1 cellular context compared by ENCODE assay signal in the genomic region with DNA sequence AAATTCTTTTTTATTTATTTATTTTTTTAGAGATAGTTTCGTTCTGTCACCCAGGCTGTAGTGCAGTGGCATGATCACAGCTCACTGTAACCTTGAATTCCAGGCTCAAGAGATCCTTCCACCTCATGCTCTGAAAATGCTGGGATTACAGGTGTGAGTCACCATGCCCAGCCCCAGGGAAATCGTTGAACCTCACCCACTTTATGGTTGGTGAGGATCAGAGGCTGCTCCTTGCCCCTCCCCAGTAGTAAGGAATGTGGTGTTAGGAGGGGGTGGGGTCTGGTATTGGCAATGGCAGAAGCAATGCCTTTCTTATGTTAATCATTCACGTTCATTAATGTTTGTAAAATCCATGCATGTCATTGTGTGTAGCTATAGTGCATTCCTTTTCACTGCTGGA.
TF ChIP-seq lines count a peak whose summit lies in the region.

No MANE protein-coding gene starts in this region.

TF ChIP-seq in HepG2, 621 proteins besides CTCF, POLR2A, EP300 and RAD21 (continued from another document and continues in another):
- TF ChIP-seq, protein P1, sequence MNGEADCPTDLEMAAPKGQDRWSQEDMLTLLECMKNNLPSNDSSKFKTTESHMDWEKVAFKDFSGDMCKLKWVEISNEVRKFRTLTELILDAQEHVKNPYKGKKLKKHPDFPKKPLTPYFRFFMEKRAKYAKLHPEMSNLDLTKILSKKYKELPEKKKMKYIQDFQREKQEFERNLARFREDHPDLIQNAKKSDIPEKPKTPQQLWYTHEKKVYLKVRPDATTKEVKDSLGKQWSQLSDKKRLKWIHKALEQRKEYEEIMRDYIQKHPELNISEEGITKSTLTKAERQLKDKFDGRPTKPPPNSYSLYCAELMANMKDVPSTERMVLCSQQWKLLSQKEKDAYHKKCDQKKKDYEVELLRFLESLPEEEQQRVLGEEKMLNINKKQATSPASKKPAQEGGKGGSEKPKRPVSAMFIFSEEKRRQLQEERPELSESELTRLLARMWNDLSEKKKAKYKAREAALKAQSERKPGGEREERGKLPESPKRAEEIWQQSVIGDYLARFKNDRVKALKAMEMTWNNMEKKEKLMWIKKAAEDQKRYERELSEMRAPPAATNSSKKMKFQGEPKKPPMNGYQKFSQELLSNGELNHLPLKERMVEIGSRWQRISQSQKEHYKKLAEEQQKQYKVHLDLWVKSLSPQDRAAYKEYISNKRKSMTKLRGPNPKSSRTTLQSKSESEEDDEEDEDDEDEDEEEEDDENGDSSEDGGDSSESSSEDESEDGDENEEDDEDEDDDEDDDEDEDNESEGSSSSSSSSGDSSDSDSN (CRISPR knock-in tag; IDR thresholded peaks at IDR 0.05), result peak; percentile 35; the same call in 1 of the 2 replicates
- no peak for TF ChIP-seq KDM3A (CRISPR knock-in tag; IDR thresholded peaks at IDR 0.05; ENCODE audit: low read depth)
- TF ChIP-seq, protein P2, sequence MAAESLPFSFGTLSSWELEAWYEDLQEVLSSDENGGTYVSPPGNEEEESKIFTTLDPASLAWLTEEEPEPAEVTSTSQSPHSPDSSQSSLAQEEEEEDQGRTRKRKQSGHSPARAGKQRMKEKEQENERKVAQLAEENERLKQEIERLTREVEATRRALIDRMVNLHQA (CRISPR knock-in tag; IDR thresholded peaks at IDR 0.05), result no peak
- TF ChIP-seq, protein P3, sequence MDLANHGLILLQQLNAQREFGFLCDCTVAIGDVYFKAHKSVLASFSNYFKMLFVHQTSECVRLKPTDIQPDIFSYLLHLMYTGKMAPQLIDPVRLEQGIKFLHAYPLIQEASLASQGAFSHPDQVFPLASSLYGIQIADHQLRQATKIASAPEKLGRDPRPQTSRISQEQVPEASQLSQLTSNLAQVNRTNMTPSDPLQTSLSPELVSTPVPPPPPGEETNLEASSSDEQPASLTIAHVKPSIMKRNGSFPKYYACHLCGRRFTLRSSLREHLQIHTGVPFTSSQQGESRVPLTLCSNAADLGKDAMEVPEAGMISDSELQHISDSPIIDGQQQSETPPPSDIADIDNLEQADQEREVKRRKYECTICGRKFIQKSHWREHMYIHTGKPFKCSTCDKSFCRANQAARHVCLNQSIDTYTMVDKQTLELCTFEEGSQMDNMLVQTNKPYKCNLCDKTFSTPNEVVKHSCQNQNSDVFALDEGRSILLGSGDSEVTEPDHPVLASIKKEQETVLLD (CRISPR knock-in tag; IDR thresholded peaks at IDR 0.05; ENCODE audit: low read depth), result no peak
- no peak for TF ChIP-seq FOXA1 (IDR thresholded peaks at IDR 0.05)
- no peak for TF ChIP-seq FOXA1 (CRISPR knock-in tag; IDR thresholded peaks at IDR 0.05)
- TF ChIP-seq SIX4 (CRISPR knock-in tag; IDR thresholded peaks at IDR 0.05), result no peak
- no peak for TF ChIP-seq ZNF547 (CRISPR knock-in tag; IDR thresholded peaks at IDR 0.05)
- peak; percentile 28; the same call in 1 of the 2 replicates for TF ChIP-seq ATF7 (IDR thresholded peaks at IDR 0.05)
- no peak for TF ChIP-seq ATF7 (CRISPR knock-in tag; IDR thresholded peaks at IDR 0.05)
- TF ChIP-seq FOXP1 (IDR thresholded peaks at IDR 0.05), result no peak
- TF ChIP-seq FOXP1 (CRISPR knock-in tag; IDR thresholded peaks at IDR 0.05), result 0 out of 2 replicates have a peak, but pooled peaks have one; percentile 9
- TF ChIP-seq REPIN1 (CRISPR knock-in tag; IDR thresholded peaks at IDR 0.05; ENCODE audit: borderline replicate concordance, low read depth), result no peak
- TF ChIP-seq DPF2 (CRISPR knock-in tag; IDR thresholded peaks at IDR 0.05; ENCODE audit: borderline replicate concordance, low read depth), result no peak
- no peak for TF ChIP-seq ZBTB14 (CRISPR knock-in tag; IDR thresholded peaks at IDR 0.05)
- TF ChIP-seq, protein P4, sequence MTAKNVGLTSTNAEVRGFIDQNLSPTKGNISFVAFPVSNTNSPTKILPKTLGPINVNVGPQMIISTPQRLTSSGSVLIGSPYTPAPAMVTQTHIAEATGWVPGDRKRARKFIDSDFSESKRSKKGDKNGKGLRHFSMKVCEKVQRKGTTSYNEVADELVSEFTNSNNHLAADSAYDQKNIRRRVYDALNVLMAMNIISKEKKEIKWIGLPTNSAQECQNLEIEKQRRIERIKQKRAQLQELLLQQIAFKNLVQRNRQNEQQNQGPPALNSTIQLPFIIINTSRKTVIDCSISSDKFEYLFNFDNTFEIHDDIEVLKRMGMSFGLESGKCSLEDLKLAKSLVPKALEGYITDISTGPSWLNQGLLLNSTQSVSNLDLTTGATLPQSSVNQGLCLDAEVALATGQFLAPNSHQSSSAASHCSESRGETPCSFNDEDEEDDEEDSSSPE (CRISPR knock-in tag; IDR thresholded peaks at IDR 0.05), result no peak
- TF ChIP-seq, protein P5, sequence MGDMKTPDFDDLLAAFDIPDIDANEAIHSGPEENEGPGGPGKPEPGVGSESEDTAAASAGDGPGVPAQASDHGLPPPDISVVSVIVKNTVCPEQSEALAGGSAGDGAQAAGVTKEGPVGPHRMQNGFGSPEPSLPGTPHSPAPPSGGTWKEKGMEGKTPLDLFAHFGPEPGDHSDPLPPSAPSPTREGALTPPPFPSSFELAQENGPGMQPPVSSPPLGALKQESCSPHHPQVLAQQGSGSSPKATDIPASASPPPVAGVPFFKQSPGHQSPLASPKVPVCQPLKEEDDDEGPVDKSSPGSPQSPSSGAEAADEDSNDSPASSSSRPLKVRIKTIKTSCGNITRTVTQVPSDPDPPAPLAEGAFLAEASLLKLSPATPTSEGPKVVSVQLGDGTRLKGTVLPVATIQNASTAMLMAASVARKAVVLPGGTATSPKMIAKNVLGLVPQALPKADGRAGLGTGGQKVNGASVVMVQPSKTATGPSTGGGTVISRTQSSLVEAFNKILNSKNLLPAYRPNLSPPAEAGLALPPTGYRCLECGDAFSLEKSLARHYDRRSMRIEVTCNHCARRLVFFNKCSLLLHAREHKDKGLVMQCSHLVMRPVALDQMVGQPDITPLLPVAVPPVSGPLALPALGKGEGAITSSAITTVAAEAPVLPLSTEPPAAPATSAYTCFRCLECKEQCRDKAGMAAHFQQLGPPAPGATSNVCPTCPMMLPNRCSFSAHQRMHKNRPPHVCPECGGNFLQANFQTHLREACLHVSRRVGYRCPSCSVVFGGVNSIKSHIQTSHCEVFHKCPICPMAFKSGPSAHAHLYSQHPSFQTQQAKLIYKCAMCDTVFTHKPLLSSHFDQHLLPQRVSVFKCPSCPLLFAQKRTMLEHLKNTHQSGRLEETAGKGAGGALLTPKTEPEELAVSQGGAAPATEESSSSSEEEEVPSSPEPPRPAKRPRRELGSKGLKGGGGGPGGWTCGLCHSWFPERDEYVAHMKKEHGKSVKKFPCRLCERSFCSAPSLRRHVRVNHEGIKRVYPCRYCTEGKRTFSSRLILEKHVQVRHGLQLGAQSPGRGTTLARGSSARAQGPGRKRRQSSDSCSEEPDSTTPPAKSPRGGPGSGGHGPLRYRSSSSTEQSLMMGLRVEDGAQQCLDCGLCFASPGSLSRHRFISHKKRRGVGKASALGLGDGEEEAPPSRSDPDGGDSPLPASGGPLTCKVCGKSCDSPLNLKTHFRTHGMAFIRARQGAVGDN (CRISPR knock-in tag; IDR thresholded peaks at IDR 0.05), result no peak
- TF ChIP-seq ZNF562 (CRISPR knock-in tag; IDR thresholded peaks at IDR 0.05; ENCODE audit: borderline replicate concordance), result no peak
- TF ChIP-seq ZNF430 (CRISPR knock-in tag; IDR thresholded peaks at IDR 0.05), result no peak
- TF ChIP-seq TBX2 (CRISPR knock-in tag; IDR thresholded peaks at IDR 0.05; ENCODE audit: borderline replicate concordance), result no peak
- TF ChIP-seq U2AF1 (optimal IDR thresholded peaks at IDR 0.05; ENCODE audit: low read depth, low read length), result no peak
- TF ChIP-seq PAF1 (CRISPR knock-in tag; IDR thresholded peaks at IDR 0.05), result no peak
- no peak for TF ChIP-seq BHLHE40 (IDR thresholded peaks at IDR 0.05; ENCODE audit: low read length)
- TF ChIP-seq ZNF124 (CRISPR knock-in tag; IDR thresholded peaks at IDR 0.05), result no peak
- no peak for TF ChIP-seq SP2 (CRISPR knock-in tag; IDR thresholded peaks at IDR 0.05)
- no peak for TF ChIP-seq SUZ12 (IDR thresholded peaks at IDR 0.05; ENCODE audit: low read depth, low read length)
- no peak for TF ChIP-seq ZNF543 (CRISPR knock-in tag; IDR thresholded peaks at IDR 0.05)
- TF ChIP-seq NCOR1 (IDR thresholded peaks at IDR 0.05; ENCODE audit: borderline replicate concordance, low read length), result peak; percentile 52; the same call in 1 of the 2 replicates
- no peak for TF ChIP-seq SOX13 (IDR thresholded peaks at IDR 0.05)
- peak in 1 of 2 experiments; percentile 45; a peak in 2 of 4 replicates for TF ChIP-seq SOX13 (CRISPR knock-in tag; conservative IDR thresholded peaks at IDR 0.05 in 1 of 2, IDR thresholded peaks at IDR 0.05 in 1 of 2)
- TF ChIP-seq ZNF101 (CRISPR knock-in tag; IDR thresholded peaks at IDR 0.05; ENCODE audit: borderline replicate concordance, low read depth), result no peak
- no peak for TF ChIP-seq HMG20B (CRISPR knock-in tag; conservative IDR thresholded peaks at IDR 0.05)
- TF ChIP-seq ZBTB42 (CRISPR knock-in tag; IDR thresholded peaks at IDR 0.05), result no peak
- TF ChIP-seq MYPOP (CRISPR knock-in tag; IDR thresholded peaks at IDR 0.05), result no peak
- TF ChIP-seq, protein P6, sequence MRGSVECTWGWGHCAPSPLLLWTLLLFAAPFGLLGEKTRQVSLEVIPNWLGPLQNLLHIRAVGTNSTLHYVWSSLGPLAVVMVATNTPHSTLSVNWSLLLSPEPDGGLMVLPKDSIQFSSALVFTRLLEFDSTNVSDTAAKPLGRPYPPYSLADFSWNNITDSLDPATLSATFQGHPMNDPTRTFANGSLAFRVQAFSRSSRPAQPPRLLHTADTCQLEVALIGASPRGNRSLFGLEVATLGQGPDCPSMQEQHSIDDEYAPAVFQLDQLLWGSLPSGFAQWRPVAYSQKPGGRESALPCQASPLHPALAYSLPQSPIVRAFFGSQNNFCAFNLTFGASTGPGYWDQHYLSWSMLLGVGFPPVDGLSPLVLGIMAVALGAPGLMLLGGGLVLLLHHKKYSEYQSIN (CRISPR knock-in tag; IDR thresholded peaks at IDR 0.05; ENCODE audit: borderline replicate concordance), result no peak
- TF ChIP-seq POLR2AphosphoS5 (IDR thresholded peaks at IDR 0.05; ENCODE audit: low read depth, low read length), result no peak
- TF ChIP-seq REXO4 (CRISPR knock-in tag; IDR thresholded peaks at IDR 0.05; ENCODE audit: borderline replicate concordance), result no peak
- TF ChIP-seq TBX3 (IDR thresholded peaks at IDR 0.05; ENCODE audit: borderline replicate concordance), result peak; percentile 54; the same call in 1 of the 2 replicates
- no peak for TF ChIP-seq POLR2AphosphoS2 (IDR thresholded peaks at IDR 0.05; ENCODE audit: low read depth, low read length)
- TF ChIP-seq, protein P7, sequence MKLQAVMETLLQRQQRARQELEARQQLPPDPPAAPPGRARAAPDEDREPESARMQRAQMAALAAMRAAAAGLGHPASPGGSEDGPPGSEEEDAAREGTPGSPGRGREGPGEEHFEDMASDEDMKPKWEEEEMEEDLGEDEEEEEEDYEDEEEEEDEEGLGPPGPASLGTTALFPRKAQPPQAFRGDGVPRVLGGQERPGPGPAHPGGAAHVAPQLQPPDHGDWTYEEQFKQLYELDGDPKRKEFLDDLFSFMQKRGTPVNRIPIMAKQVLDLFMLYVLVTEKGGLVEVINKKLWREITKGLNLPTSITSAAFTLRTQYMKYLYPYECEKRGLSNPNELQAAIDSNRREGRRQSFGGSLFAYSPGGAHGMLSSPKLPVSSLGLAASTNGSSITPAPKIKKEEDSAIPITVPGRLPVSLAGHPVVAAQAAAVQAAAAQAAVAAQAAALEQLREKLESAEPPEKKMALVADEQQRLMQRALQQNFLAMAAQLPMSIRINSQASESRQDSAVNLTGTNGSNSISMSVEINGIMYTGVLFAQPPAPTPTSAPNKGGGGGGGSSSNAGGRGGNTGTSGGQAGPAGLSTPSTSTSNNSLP (IDR thresholded peaks at IDR 0.05; ENCODE audit: low read depth, low read length), result peak; percentile 38
- TF ChIP-seq, protein P8, sequence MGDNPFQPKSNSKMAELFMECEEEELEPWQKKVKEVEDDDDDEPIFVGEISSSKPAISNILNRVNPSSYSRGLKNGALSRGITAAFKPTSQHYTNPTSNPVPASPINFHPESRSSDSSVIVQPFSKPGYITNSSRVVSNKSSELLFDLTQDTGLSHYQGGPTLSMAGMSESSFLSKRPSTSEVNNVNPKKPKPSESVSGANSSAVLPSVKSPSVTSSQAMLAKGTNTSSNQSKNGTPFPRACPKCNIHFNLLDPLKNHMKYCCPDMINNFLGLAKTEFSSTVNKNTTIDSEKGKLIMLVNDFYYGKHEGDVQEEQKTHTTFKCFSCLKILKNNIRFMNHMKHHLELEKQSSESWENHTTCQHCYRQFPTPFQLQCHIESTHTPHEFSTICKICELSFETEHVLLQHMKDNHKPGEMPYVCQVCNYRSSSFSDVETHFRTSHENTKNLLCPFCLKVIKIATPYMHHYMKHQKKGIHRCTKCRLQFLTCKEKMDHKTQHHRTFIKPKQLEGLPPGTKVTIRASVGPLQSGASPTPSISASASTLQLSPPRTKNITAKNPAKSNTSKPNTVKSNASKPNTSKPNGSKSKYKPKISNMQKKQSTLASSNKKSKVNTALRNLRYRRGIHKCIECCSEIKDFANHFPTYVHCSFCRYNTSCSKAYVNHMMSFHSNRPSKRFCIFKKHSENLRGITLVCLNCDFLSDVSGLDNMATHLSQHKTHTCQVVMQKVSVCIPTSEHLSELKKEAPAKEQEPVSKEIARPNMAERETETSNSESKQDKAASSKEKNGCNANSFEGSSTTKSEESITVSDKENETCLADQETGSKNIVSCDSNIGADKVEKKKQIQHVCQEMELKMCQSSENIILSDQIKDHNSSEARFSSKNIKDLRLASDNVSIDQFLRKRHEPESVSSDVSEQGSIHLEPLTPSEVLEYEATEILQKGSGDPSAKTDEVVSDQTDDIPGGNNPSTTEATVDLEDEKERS (CRISPR knock-in tag; IDR thresholded peaks at IDR 0.05), result no peak; the same call in 1 of the 2 replicates
